ENCODE assay signal across 1 cellular context in the genomic region with DNA sequence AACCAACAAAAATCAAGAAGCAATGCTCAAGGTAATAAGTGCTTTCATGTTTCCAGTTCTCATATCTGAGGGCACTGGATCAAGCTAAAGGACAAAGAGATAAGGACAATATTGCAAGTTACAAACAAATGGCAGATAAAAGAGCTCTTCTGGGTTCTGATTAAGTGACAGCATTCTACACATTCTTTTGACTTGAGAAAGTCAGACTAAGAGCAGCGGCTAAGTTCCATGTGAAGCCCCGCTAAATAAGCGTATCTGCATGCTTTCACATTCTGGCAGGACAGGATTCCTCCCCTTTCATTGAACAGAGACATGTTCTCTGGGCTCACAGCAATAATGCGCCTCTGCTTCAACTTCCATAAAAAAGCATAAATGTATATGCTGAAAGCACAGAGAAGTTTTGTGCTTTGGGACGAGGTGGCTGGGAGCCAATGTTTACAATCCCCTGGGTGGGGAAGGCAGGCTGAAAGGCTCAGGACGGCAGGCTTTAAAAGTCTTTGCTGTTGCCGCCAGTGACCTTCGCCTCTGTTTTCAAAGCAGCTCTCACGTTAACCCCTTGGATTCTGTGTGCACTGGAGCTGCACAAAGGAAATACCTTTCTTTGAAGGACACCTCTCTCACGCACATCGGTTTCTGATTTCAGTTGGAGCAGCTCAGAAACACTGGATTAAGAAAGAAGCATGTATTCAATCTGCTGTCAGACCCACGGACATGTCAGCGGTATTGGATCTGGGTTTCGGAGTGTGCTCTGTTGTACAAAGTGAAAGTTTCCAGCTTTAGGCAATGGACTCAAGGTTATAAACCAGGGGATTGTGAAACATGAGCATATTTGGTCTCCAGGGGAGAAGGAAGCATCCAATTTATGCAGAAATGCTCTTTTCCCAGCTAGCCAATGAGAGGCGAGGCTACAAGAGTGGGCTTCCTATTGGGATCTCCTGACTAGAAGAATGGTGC.
TF ChIP-seq lines count a peak whose summit lies in the region.

No MANE protein-coding gene starts in this region.

TF ChIP-seq in HEK293, 187 proteins besides CTCF, POLR2A, EP300 and RAD21 (continued from another document):
- TF ChIP-seq ZBTB17 (tag by site-specific recombination; IDR thresholded peaks at IDR 0.05): peak; percentile 70
- TF ChIP-seq ZNF555 (tag by site-specific recombination; conservative IDR thresholded peaks at IDR 0.05): no peak
- peak; percentile 83 for TF ChIP-seq FEZF1 (tag by site-specific recombination; IDR thresholded peaks at IDR 0.05)
- TF ChIP-seq ZNF2 (tag by site-specific recombination; IDR thresholded peaks at IDR 0.05): 0 out of 2 replicates have a peak, but pooled peaks have one; percentile 41
- TF ChIP-seq IKZF3 (tag by site-specific recombination; IDR thresholded peaks at IDR 0.05): no peak
- no peak for TF ChIP-seq ZNF580 (tag by site-specific recombination; IDR thresholded peaks at IDR 0.05)
- TF ChIP-seq ZNF366 (tag by site-specific recombination; conservative IDR thresholded peaks at IDR 0.05): no peak; the same call in 1 of the 2 replicates
- no peak for TF ChIP-seq ZNF514 (tag by site-specific recombination; IDR thresholded peaks at IDR 0.05)
- TF ChIP-seq ZNF624 (tag by site-specific recombination; IDR thresholded peaks at IDR 0.05): no peak
- no peak for TF ChIP-seq HOXA7 (CRISPR knock-in tag; IDR thresholded peaks at IDR 0.05; ENCODE audit: borderline replicate concordance)
TF ChIP-seq in HEK293: peak in this region for 18.
